In the genomic region with DNA sequence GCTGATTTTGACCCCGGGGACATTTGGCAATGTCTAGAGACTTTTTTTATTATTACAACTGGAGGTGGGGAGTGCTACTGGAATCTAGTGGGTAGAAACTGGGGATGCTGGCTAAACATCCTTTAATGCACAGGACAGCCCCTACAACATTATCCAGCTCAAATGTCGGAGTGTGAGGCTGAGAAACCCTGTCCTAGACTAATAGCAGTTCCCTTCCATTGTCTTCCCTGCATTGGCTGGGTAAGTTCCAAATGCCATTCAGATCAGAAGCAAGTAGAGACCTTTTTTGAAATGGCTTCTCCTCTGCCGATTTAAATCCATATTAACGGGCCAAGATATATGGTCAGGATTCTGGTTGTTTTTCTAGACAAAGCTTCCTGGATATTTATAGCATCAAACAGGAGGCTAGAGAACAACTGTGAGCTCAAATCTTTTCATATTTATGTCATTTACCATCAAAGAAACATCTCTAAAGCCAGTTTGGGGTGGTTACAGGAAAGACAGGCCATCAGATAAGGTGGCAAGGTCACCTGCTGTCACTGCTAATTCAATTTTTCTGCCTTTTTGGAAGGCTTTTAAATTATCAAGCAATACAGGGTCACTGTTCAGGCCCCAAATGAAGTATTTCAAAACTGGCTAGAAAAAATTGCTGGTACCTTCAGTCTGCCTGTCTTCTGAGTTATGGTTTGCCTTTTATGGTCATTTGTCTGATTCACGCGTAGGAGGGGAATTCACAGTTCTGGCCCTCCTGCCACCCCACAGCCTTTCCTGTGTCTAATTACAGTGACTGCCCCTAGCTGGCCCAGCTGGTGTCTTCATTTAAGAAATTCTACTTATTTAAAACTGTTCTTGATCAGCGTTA, we compare ENCODE assay signal across 9 cellular contexts. TPM values are rescaled to one million over a fixed set of nuclear protein-coding genes. Genes with fewer than 3 reads are reported as not detected.
DNase-seq lines count a peak whose midpoint lies in the region; ATAC-seq and TF ChIP-seq lines count a peak whose summit lies in the region.
"Had no signal": no experiment of that assay in that cellular context is flagged by ENCODE, and none has a peak within 500 bp of the region (broad histone marks: within the 10 kb centered on the region; RNA-seq: fewer than 3 reads in every experiment).

No MANE protein-coding gene starts in this region.

- H3K4me3 Mint-ChIP-seq in T-helper 17 cell = no peak overlapping the region

- no peak overlapping the region for H3K4ac ChIP-seq in trophoblast cell (ENCODE audit: low read depth, low read length)

- H4K91ac ChIP-seq in trophoblast cell (ENCODE audit: low read depth, low read length) = no peak overlapping the region

- ATAC-seq in HG03175 (IDR thresholded peaks at IDR 0.05; ENCODE audit: unreplicated experiment) (peak; percentile 97), T-helper 17 cell (peak; percentile 92)

- H2AFZ ChIP-seq in trophoblast cell (ENCODE audit: insufficient read depth, low read length, poor library complexity) = no peak overlapping the region

- peak overlapping the region; percentile 56 for H3K9ac ChIP-seq in trophoblast cell (ENCODE audit: low read length)

- H3K14ac ChIP-seq in trophoblast cell (ENCODE audit: low read length) = no peak overlapping the region

- H3K4me3 ChIP-seq in AG10803 (ENCODE audit: low read length) (no peak overlapping the region), trophoblast cell (ENCODE audit: low read depth, low read length) (no peak overlapping the region)
- H3K4me3 ChIP-seq: lower lobe of right lung had no signal

- no peak overlapping the region for H4K12ac ChIP-seq in trophoblast cell (ENCODE audit: low read depth, low read length)

- H3K4me1 Mint-ChIP-seq in T-helper 17 cell = peaks cover 23% of the 10 kb centered on the region

- H2AK5ac ChIP-seq in trophoblast cell (ENCODE audit: low read length) = no peak overlapping the region

- no peaks in the 10 kb centered on the region for H3K79me2 ChIP-seq in trophoblast cell (ENCODE audit: control insufficient read depth, insufficient read depth, low read length, poor library complexity)

- H2BK120ac ChIP-seq in trophoblast cell (ENCODE audit: insufficient read depth, low read length, poor library complexity) = no peak overlapping the region

- DNase-seq in AG10803 (ENCODE audit: low read depth) = peak; percentile 67
- DNase-seq in GM19238 (ENCODE audit: insufficient read length, low spot score) = peak; percentile 63
- no peak for DNase-seq in T-helper 17 cell
- DNase-seq in dermis microvascular lymphatic vessel endothelial cell (ENCODE audit: low read depth in 2 of 2) = peak; percentile 72 to 83
- peak; percentile 76 to 91 for DNase-seq in trophoblast cell
- no peak for DNase-seq in SHP77 (lab: John Stamatoyannopoulos, UW)
- no peak for DNase-seq in NCI-H146 treated with DMSO at 0.1 percent for 48 hours (lab: John Stamatoyannopoulos, UW; ENCODE audit: unreplicated experiment)
- DNase-seq: lower lobe of right lung had no signal

- H3K27me3 Mint-ChIP-seq in T-helper 17 cell = no peaks in the 10 kb centered on the region

- H4K8ac ChIP-seq in trophoblast cell (ENCODE audit: low read depth, low read length) = no peak overlapping the region

- H3K27ac Mint-ChIP-seq in T-helper 17 cell = peak overlapping the region; percentile 87

- H3K27me3 ChIP-seq in trophoblast cell (ENCODE audit: insufficient read depth, low read length) = no peaks in the 10 kb centered on the region

- TF ChIP-seq CTCF in AG10803 (conservative IDR thresholded peaks at IDR 0.05; ENCODE audit: low read length) = no peak; the same call in 1 of the 2 replicates

- H3K27ac ChIP-seq in trophoblast cell (ENCODE audit: low read depth, low read length) = peak overlapping the region; percentile 75
- H3K27ac ChIP-seq: lower lobe of right lung had no signal

- H2BK5ac ChIP-seq in trophoblast cell (ENCODE audit: low read depth, low read length, poor library complexity) = peak overlapping the region; percentile 13

- H3K9me3 ChIP-seq in T-helper 17 cell (ENCODE audit: control insufficient read depth, low read length, poor library complexity, severe bottlenecking) (no peaks in the 10 kb centered on the region), trophoblast cell (ENCODE audit: insufficient read depth, low read depth, low read length) (peaks cover 2% of the 10 kb centered on the region)
- H3K9me3 ChIP-seq: lower lobe of right lung had no signal

- H3K4me2 ChIP-seq in trophoblast cell (ENCODE audit: low read length) = no peak overlapping the region

- H3K36me3 Mint-ChIP-seq in T-helper 17 cell (ENCODE audit: low read depth) = peaks cover 11% of the 10 kb centered on the region

- peaks cover 0 to 4% of the 10 kb centered on the region in 2 experiments for H3K4me1 ChIP-seq in trophoblast cell (ENCODE audit: control insufficient read depth in 1 of 2, insufficient read depth in 2 of 2, low read length in 2 of 2)
- H3K4me1 ChIP-seq: lower lobe of right lung had no signal

- H3K18ac ChIP-seq in trophoblast cell (ENCODE audit: low read length) = no peak overlapping the region

- WGBS in trophoblast cell (ENCODE audit: extremely low coverage, insufficient coverage, insufficient read length) = no CpG with 5 or more reads among the region's 7 CpGs

- peaks cover 6% of the 10 kb centered on the region for H3K79me1 ChIP-seq in trophoblast cell (ENCODE audit: low read length)

- H3K36me3 ChIP-seq in trophoblast cell (ENCODE audit: control insufficient read depth in 1 of 2, insufficient read depth in 2 of 2, low read length in 2 of 2) = peaks cover 12 to 23% of the 10 kb centered on the region in 2 experiments

- H2BK12ac ChIP-seq in trophoblast cell (ENCODE audit: low read length) = no peak overlapping the region

- no peak overlapping the region for H3K23ac ChIP-seq in trophoblast cell (ENCODE audit: low read length)

RNA-seq across cellular contexts. Expression of gene AKAP5, which starts 20.1 kb away (rescaled TPM):
- under 1 TPM; 0.12 to 0.16 TPM for total RNA-seq in T-helper 17 cell
- total RNA-seq in dermis microvascular lymphatic vessel endothelial cell = 0.13 TPM in 2 replicates
- polyA plus RNA-seq in trophoblast cell (2013) = 3.9 TPM in 2 replicates

RNA-seq across cellular contexts. Expression of gene MTHFD1, which starts 57.1 kb away (rescaled TPM):
- total RNA-seq in T-helper 17 cell (10 to 100 TPM; 29.0 to 31.1 TPM), dermis microvascular lymphatic vessel endothelial cell (36.0 and 48.3 TPM in 2 replicates)
- polyA plus RNA-seq in trophoblast cell (2013) = 42.5 and 42.8 TPM in 2 replicates

RNA-seq across cellular contexts. Expression of gene ZBTB25, which starts 58.4 kb away (rescaled TPM):
- total RNA-seq in T-helper 17 cell (10 to 100 TPM; 54.8 to 63.1 TPM), dermis microvascular lymphatic vessel endothelial cell (3.0 and 3.1 TPM in 2 replicates)
- 9.0 and 9.1 TPM in 2 replicates for polyA plus RNA-seq in trophoblast cell (2013)

RNA-seq across cellular contexts. Expression of gene ZBTB1, which starts 59.4 kb away (rescaled TPM):
- total RNA-seq in T-helper 17 cell (100 to 1,000 TPM; 109 to 137 TPM), dermis microvascular lymphatic vessel endothelial cell (33.4 and 40.8 TPM in 2 replicates)
- polyA plus RNA-seq in trophoblast cell (2013) = 38.0 and 39.2 TPM in 2 replicates

Comparison
In these comparisons a context has a peak if more than half of its experiments do, and no peak if none do; other contexts are left out.
1. DNase-seq: peak in AG10803 (single experiment), GM19238 (single experiment), dermis microvascular lymphatic vessel endothelial cell (2 of 2) and trophoblast cell (2 of 2); none in T-helper 17 cell (0 of 3), SHP77 (0 of 2) and NCI-H146 treated with DMSO at 0.1 percent for 48 hours (single experiment).
2. RNA of gene ZBTB25, which starts 58.4 kb away (total RNA-seq): 54.8 to 63.1 TPM in T-helper 17 cell; 3.0 to 3.1 TPM in dermis microvascular lymphatic vessel endothelial cell; every median in the first group is over 10 times any median in the second.